Comparison of ENCODE assay signal across 2 cellular contexts in the genomic region with DNA sequence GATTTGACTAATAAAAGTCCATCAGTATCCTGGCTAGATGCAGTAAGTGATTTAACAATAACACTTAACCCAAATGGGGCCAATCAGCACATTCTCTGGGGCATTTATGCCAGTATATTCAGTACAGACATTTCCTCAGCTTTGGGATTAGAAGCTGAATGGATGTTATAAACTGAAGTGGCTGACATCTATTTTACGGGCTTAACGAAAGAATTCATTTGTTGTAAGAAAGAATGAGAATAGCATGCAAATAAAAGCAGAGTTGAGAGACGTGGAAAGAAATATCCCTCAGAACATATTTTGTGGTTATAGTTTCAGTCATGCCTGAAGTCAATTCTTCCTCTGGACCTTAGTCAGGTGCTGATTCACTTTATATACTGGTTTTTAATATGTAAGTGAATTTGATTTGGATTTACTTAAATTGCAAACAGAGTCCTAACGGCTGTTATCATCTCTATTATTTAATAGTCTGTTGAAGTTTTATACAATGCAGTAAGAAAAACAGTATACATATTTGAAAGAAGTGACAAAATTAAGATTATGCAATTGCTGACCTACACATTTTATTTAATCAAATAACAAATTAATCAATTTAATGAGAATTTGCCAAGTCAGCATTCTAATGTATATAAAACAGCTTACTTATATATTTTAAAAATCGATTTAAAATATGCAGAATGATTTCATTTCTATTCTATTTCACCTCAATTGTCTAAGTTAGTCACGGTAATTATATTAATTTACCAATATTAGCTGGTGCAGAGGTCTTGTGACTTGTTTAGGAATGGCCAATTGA.
TF ChIP-seq lines count a peak whose summit lies in the region.

No MANE protein-coding gene starts in this region.

TF ChIP-seq in IMR-90, 13 proteins besides CTCF, POLR2A, EP300 and RAD21:
- TF ChIP-seq, protein P1, sequence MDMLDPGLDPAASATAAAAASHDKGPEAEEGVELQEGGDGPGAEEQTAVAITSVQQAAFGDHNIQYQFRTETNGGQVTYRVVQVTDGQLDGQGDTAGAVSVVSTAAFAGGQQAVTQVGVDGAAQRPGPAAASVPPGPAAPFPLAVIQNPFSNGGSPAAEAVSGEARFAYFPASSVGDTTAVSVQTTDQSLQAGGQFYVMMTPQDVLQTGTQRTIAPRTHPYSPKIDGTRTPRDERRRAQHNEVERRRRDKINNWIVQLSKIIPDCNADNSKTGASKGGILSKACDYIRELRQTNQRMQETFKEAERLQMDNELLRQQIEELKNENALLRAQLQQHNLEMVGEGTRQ (IDR thresholded peaks at IDR 0.05; ENCODE audit: low read depth, low read length), result no peak
- peak; percentile 98 for TF ChIP-seq MAFK (IDR thresholded peaks at IDR 0.05; ENCODE audit: low read depth, low read length)

TF ChIP-seq in SK-N-SH treated with all-trans-retinoic acid at 6 μM for 48 hours, 23 proteins besides CTCF, POLR2A, EP300 and RAD21 (continued from another document):
- TF ChIP-seq, protein P2, sequence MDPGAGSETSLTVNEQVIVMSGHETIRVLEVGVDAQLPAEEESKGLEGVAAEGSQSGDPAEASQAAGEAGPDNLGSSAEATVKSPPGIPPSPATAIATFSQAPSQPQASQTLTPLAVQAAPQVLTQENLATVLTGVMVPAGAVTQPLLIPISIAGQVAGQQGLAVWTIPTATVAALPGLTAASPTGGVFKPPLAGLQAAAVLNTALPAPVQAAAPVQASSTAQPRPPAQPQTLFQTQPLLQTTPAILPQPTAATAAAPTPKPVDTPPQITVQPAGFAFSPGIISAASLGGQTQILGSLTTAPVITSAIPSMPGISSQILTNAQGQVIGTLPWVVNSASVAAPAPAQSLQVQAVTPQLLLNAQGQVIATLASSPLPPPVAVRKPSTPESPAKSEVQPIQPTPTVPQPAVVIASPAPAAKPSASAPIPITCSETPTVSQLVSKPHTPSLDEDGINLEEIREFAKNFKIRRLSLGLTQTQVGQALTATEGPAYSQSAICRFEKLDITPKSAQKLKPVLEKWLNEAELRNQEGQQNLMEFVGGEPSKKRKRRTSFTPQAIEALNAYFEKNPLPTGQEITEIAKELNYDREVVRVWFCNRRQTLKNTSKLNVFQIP (CRISPR knock-in tag; IDR thresholded peaks at IDR 0.05; ENCODE audit: borderline replicate concordance, low read depth), result no peak
- no peak for TF ChIP-seq ZNF8 (CRISPR knock-in tag; IDR thresholded peaks at IDR 0.05)
- TF ChIP-seq ZFP3 (CRISPR knock-in tag; IDR thresholded peaks at IDR 0.05), result no peak
- no peak for TF ChIP-seq BACH2 (CRISPR knock-in tag; IDR thresholded peaks at IDR 0.05; ENCODE audit: borderline replicate concordance)
- TF ChIP-seq ZC3H10 (CRISPR knock-in tag; IDR thresholded peaks at IDR 0.05), result no peak
- TF ChIP-seq TOX (CRISPR knock-in tag; IDR thresholded peaks at IDR 0.05; ENCODE audit: borderline replicate concordance), result no peak
- TF ChIP-seq TCF4 (CRISPR knock-in tag; IDR thresholded peaks at IDR 0.05; ENCODE audit: borderline replicate concordance), result no peak
- TF ChIP-seq ZNF70 (CRISPR knock-in tag; IDR thresholded peaks at IDR 0.05), result no peak
- TF ChIP-seq, protein P3, sequence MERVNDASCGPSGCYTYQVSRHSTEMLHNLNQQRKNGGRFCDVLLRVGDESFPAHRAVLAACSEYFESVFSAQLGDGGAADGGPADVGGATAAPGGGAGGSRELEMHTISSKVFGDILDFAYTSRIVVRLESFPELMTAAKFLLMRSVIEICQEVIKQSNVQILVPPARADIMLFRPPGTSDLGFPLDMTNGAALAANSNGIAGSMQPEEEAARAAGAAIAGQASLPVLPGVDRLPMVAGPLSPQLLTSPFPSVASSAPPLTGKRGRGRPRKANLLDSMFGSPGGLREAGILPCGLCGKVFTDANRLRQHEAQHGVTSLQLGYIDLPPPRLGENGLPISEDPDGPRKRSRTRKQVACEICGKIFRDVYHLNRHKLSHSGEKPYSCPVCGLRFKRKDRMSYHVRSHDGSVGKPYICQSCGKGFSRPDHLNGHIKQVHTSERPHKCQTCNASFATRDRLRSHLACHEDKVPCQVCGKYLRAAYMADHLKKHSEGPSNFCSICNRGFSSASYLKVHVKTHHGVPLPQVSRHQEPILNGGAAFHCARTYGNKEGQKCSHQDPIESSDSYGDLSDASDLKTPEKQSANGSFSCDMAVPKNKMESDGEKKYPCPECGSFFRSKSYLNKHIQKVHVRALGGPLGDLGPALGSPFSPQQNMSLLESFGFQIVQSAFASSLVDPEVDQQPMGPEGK (CRISPR knock-in tag; IDR thresholded peaks at IDR 0.05; ENCODE audit: borderline replicate concordance), result no peak
- no peak for TF ChIP-seq GLIS3 (CRISPR knock-in tag; IDR thresholded peaks at IDR 0.05)
- TF ChIP-seq OSR1 (CRISPR knock-in tag; IDR thresholded peaks at IDR 0.05), result no peak
- TF ChIP-seq ZNF565 (CRISPR knock-in tag; conservative IDR thresholded peaks at IDR 0.05; ENCODE audit: low read depth), result no peak
- TF ChIP-seq, protein P4, sequence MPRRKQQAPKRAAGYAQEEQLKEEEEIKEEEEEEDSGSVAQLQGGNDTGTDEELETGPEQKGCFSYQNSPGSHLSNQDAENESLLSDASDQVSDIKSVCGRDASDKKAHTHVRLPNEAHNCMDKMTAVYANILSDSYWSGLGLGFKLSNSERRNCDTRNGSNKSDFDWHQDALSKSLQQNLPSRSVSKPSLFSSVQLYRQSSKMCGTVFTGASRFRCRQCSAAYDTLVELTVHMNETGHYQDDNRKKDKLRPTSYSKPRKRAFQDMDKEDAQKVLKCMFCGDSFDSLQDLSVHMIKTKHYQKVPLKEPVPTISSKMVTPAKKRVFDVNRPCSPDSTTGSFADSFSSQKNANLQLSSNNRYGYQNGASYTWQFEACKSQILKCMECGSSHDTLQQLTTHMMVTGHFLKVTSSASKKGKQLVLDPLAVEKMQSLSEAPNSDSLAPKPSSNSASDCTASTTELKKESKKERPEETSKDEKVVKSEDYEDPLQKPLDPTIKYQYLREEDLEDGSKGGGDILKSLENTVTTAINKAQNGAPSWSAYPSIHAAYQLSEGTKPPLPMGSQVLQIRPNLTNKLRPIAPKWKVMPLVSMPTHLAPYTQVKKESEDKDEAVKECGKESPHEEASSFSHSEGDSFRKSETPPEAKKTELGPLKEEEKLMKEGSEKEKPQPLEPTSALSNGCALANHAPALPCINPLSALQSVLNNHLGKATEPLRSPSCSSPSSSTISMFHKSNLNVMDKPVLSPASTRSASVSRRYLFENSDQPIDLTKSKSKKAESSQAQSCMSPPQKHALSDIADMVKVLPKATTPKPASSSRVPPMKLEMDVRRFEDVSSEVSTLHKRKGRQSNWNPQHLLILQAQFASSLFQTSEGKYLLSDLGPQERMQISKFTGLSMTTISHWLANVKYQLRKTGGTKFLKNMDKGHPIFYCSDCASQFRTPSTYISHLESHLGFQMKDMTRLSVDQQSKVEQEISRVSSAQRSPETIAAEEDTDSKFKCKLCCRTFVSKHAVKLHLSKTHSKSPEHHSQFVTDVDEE (CRISPR knock-in tag; IDR thresholded peaks at IDR 0.05), result no peak
- no peak for TF ChIP-seq PPARA (CRISPR knock-in tag; IDR thresholded peaks at IDR 0.05; ENCODE audit: borderline replicate concordance)
- no peak for TF ChIP-seq ESRRG (CRISPR knock-in tag; IDR thresholded peaks at IDR 0.05)
- no peak for TF ChIP-seq CSDC2 (CRISPR knock-in tag; IDR thresholded peaks at IDR 0.05)
- no peak for TF ChIP-seq ARNTL (CRISPR knock-in tag; IDR thresholded peaks at IDR 0.05; ENCODE audit: borderline replicate concordance, low read depth)
- TF ChIP-seq RARB (CRISPR knock-in tag; IDR thresholded peaks at IDR 0.05), result no peak
